ENCODE assay signal across 25 cellular contexts in the genomic region with DNA sequence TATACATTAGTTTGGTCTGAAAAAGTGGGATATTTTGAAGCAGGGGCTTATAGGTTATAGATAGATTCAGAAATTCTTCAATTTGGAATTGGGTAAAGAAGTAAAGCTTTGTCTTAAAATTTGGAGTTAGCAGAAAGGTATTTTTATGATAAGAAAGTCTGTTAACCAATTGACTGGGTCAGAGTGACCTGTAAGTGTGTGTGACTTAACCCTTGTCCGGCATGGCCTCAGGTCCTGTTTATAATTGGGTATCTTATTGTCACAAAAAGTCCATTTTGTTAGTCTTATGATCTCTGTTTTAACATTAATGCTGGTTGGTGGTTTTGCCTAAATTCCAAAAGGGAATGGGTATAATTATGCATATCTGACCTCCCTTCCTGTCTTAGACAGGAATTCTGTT.
"Had no signal": no experiment of that assay in that cellular context is flagged by ENCODE, and none has a peak within 500 bp of the region (broad histone marks: within the 10 kb centered on the region; RNA-seq: fewer than 3 reads in every experiment).

No MANE protein-coding gene starts in this region.

- H3K27me3 Mint-ChIP-seq: dendritic cell treated with granulocyte-macrophage colony-stimulating factor and Interleukin-4, amounts not matched to agents 40 ng/mL and 50 ng/mL, for 4 days; effector memory CD8-positive, alpha-beta T cell had no signal

- H3K9me3 ChIP-seq: colonic mucosa, esophagus muscularis mucosa, esophagus squamous epithelium, gastrocnemius medialis, gastroesophageal sphincter, heart left ventricle, heart right ventricle had no signal

- H3K27me3 ChIP-seq: colonic mucosa, dorsolateral prefrontal cortex, esophagus muscularis mucosa, esophagus squamous epithelium, foreskin keratinocyte, gastrocnemius medialis, gastroesophageal sphincter, heart left ventricle, heart right ventricle had no signal

- DNase-seq: colonic mucosa; cortex of kidney; dermis blood vessel endothelial cell; dorsolateral prefrontal cortex; effector CD4-positive, alpha-beta T cell; effector CD8-positive, alpha-beta T cell; effector memory CD4-positive, alpha-beta T cell; effector memory CD8-positive, alpha-beta T cell; endodermal cell; erythroblast; esophagus squamous epithelium; foreskin fibroblast; foreskin keratinocyte; foreskin melanocyte; gastrocnemius medialis; glutamatergic neuron; head of caudate nucleus; heart left ventricle; heart right ventricle had no signal

- ATAC-seq: effector memory CD8-positive, alpha-beta T cell; esophagus mucosa; foreskin keratinocyte; gastrocnemius medialis; gastroesophageal sphincter; heart left ventricle; heart right ventricle had no signal

- H3K9me3 Mint-ChIP-seq: dendritic cell treated with granulocyte-macrophage colony-stimulating factor and Interleukin-4, amounts not matched to agents 40 ng/mL and 50 ng/mL, for 4 days; endodermal cell had no signal

- H3K36me3 ChIP-seq: colonic mucosa, esophagus muscularis mucosa, esophagus squamous epithelium, gastrocnemius medialis, gastroesophageal sphincter, heart left ventricle, heart right ventricle had no signal

- H3K4me3 Mint-ChIP-seq: dendritic cell treated with granulocyte-macrophage colony-stimulating factor and Interleukin-4, amounts not matched to agents 40 ng/mL and 50 ng/mL, for 4 days; effector memory CD8-positive, alpha-beta T cell; endodermal cell had no signal

- H3K4me3 ChIP-seq: colonic mucosa, coronary artery, dorsolateral prefrontal cortex, esophagus muscularis mucosa, esophagus squamous epithelium, gastrocnemius medialis, gastroesophageal sphincter, heart left ventricle, heart right ventricle had no signal

- H3K27ac Mint-ChIP-seq: dendritic cell treated with granulocyte-macrophage colony-stimulating factor and Interleukin-4, amounts not matched to agents 40 ng/mL and 50 ng/mL, for 4 days; effector memory CD8-positive, alpha-beta T cell; endodermal cell had no signal

- H3K4me1 ChIP-seq: colonic mucosa, esophagus muscularis mucosa, esophagus squamous epithelium, foreskin keratinocyte, gastroesophageal sphincter, heart left ventricle, heart right ventricle had no signal

- H3K27ac ChIP-seq: colonic mucosa, coronary artery, dorsolateral prefrontal cortex, epithelial cell of prostate, esophagus muscularis mucosa, esophagus squamous epithelium, foreskin keratinocyte, gastrocnemius medialis, gastroesophageal sphincter, heart left ventricle, heart right ventricle had no signal
